ENCODE assay signal across 8 cellular contexts in the genomic region with DNA sequence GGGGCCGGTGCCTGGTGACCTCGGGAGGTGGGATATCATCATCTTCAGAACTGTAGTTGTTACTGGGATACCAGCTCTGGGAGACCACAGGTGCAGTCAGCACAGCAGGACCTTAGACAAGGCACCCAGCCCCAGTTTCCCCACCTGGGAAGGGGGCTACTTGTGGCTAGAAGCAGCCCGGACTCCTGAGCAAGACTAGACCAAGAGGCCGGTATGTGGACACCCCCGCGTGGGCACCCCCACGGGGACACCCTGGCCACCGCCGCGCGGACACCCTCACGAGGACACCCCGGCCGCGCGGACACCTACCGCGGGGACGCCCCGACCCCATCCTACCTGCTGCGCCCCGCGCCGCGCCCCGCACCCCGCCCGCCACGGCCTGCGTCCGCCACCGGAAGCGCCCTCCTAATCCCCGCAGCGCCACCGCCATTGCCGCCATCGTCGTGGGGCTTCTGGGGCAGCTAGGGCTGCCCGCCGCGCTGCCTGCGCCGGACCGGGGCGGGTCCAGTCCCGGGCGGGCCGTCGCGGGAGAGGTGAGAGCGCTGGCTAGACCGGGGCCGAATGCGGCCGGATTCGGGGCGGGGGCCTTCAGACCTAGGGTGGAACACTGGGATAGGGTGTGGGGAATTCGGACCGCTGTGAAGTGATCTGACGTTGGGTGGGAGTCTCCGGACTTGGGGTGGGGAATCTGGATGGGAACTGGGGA. TPM values are rescaled to one million over a fixed set of nuclear protein-coding genes. Genes with fewer than 3 reads are reported as not detected.
DNase-seq lines count a peak whose midpoint lies in the region; ATAC-seq and TF ChIP-seq lines count a peak whose summit lies in the region.

A gene (plus strand): TSS at position 408 of the 706 bp plus-strand sequence. CDS start 20,755 bp downstream, outside the sequence.
A gene (minus strand): TSS at position 454 of the 706 bp plus-strand sequence. CDS start 15 bp downstream, at position 439.

- H3K9ac ChIP-seq in neuronal stem cell (ENCODE audit: low read depth, low read length, poor library complexity), result no peak within 1 kb of the TSS

- H2BK15ac ChIP-seq in neuronal stem cell (ENCODE audit: low read length), result peak within 1 kb of the TSS; percentile 46

- peak within 1 kb of the TSS; percentile 65 for H3K18ac ChIP-seq in neuronal stem cell (ENCODE audit: low read length)

- H3K23ac ChIP-seq in neuronal stem cell (ENCODE audit: low read depth, low read length, poor library complexity), result peak within 1 kb of the TSS; percentile 89

- no peaks in the 10 kb centered on the region for H3K79me1 ChIP-seq in neuronal stem cell (ENCODE audit: low read depth, low read length)

- no CpG with 5 or more reads among the region's 62 CpGs for WGBS in neuronal stem cell (ENCODE audit: extremely low coverage in 2 of 2, insufficient read length in 2 of 2, insufficient replicate concordance in 1 of 2), 2 donors

- peak within 1 kb of the TSS; percentile 74 for H4K8ac ChIP-seq in neuronal stem cell (ENCODE audit: low read depth, low read length)

- no peak for TF ChIP-seq CTCF in foreskin keratinocyte (conservative IDR thresholded peaks at IDR 0.05)

- peak within 1 kb of the TSS in 1 of 2 donors; percentile 51 for H3K4me3 ChIP-seq in neuronal stem cell (ENCODE audit: low read length in 2 of 2)

- H3K27me3 ChIP-seq in foreskin keratinocyte (no peaks in the 10 kb centered on the region), neuronal stem cell (ENCODE audit: control insufficient read depth in 3 of 3, insufficient read depth in 3 of 3, low read depth in 1 of 3, low read length in 3 of 3) (peaks cover 0 to 14% (median 0%) of the 10 kb centered on the region in 3 experiments)

- H4K91ac ChIP-seq in neuronal stem cell (ENCODE audit: low read depth, low read length, poor library complexity), result peak within 1 kb of the TSS; percentile 17

- no peak within 1 kb of the TSS for H2BK120ac ChIP-seq in neuronal stem cell (ENCODE audit: low read depth, low read length)

- H2BK12ac ChIP-seq in neuronal stem cell (ENCODE audit: low read length), result no peak within 1 kb of the TSS

- peak within 1 kb of the TSS; percentile 50 for H2AK5ac ChIP-seq in neuronal stem cell (ENCODE audit: low read depth, low read length)

- H3K4me2 ChIP-seq in neuronal stem cell (ENCODE audit: insufficient read depth, low read length, poor library complexity, severe bottlenecking), result peak within 1 kb of the TSS; percentile 41

- H3K36me3 ChIP-seq in neuronal stem cell (replicated peaks in 1 of 2; ENCODE audit: control insufficient read depth in 2 of 2, insufficient read depth in 2 of 2, low read length in 2 of 2), result no peaks in the 10 kb centered on the region

- H3K14ac ChIP-seq in neuronal stem cell (ENCODE audit: low read length), result no peak within 1 kb of the TSS

- H2BK5ac ChIP-seq in neuronal stem cell (ENCODE audit: low read length), result no peak within 1 kb of the TSS

- peak within 1 kb of the TSS; percentile 74 for H3K27ac ChIP-seq in foreskin keratinocyte
- H3K27ac ChIP-seq in neuronal stem cell (replicated peaks; ENCODE audit: low read length), result no peak within 1 kb of the TSS

- ATAC-seq in HG02763 (IDR thresholded peaks at IDR 0.05; ENCODE audit: unreplicated experiment) (peak; percentile 77), foreskin keratinocyte (peak; percentile 73), HG02885 (IDR thresholded peaks at IDR 0.05; ENCODE audit: poor library complexity, unreplicated experiment) (no peak)

- peak within 1 kb of the TSS; percentile 89 for H2AFZ ChIP-seq in neuronal stem cell (ENCODE audit: low read length)

- H3K4ac ChIP-seq in neuronal stem cell (ENCODE audit: low read length), result no peak within 1 kb of the TSS

- peak; percentile 38 for DNase-seq in GDM1 (lab: John Stamatoyannopoulos, UW)
- peak; percentile 62 for DNase-seq in RKO (ENCODE audit: low spot score)
- DNase-seq in activated gamma-delta T cell (lab: John Stamatoyannopoulos, UW), result peak; percentile 49
- DNase-seq in foreskin keratinocyte, result no peak
- DNase-seq in neuronal stem cell (ENCODE audit: low spot score), result no peak
- peak; percentile 47 for DNase-seq in superior temporal gyrus (ENCODE audit: extremely low spot score)

- H3K4me1 ChIP-seq in foreskin keratinocyte, result peaks cover 6% of the 10 kb centered on the region
- H3K4me1 ChIP-seq in neuronal stem cell (ENCODE audit: control insufficient read depth in 2 of 2, insufficient read depth in 1 of 2, low read depth in 1 of 2, low read length in 2 of 2), result peaks cover 11 to 13% of the 10 kb centered on the region in 2 donors

- H3K9me3 ChIP-seq in neuronal stem cell (replicated peaks in 1 of 2; ENCODE audit: control insufficient read depth in 2 of 2, insufficient read depth in 1 of 2, low read depth in 1 of 2, low read length in 2 of 2), result no peaks in the 10 kb centered on the region

RNA-seq across cellular contexts. Expression of the first gene that starts in this region (rescaled TPM):
- total RNA-seq in foreskin keratinocyte, result 143 and 146 TPM in 2 replicates
- polyA plus RNA-seq in foreskin keratinocyte, result 210 and 236 TPM in 2 replicates
- polyA plus RNA-seq in neuronal stem cell (2013, experiment 1 of 2), result 7.3 TPM
- polyA plus RNA-seq in neuronal stem cell (2013, experiment 2 of 2), result 6.4 TPM

RNA-seq across cellular contexts. Expression of the second gene that starts in this region (rescaled TPM):
- 24.2 and 28.8 TPM in 2 replicates for total RNA-seq in foreskin keratinocyte
- polyA plus RNA-seq in foreskin keratinocyte, result 30.1 and 38.9 TPM in 2 replicates
- 16.7 TPM for polyA plus RNA-seq in neuronal stem cell (2013, experiment 1 of 2)
- polyA plus RNA-seq in neuronal stem cell (2013, experiment 2 of 2), result 17.7 TPM

Comparison
In these comparisons a context has a peak if more than half of its experiments do, and no peak if none do; other contexts are left out.
1. DNase-seq: peak in GDM1 (single experiment), RKO (single experiment), activated gamma-delta T cell (single experiment) and superior temporal gyrus (single experiment); none in foreskin keratinocyte (0 of 2) and neuronal stem cell (single experiment).